Comparison of ENCODE assay signal across 15 cellular contexts in the genomic region with DNA sequence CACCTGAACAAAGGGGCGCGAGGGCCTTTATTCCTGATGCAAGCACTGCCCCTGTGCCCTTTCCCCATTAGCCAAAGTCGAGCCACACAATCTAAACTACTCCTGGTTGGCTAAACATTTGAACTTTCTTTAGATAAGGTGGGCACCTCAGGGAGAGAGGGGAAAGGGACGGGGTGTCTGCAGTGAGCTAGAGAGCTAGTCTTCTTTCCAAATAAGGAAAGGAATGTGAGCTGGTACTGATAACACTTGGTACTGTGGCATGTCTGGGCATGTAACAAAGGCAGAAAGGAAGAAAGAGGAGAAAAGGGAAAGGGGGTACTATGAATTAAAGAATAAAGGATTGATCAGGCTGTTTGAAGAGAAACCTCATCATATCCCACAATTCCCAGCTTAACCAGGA.
DNase-seq lines count a peak whose midpoint lies in the region; ATAC-seq, FAIRE-seq and TF ChIP-seq lines count a peak whose summit lies in the region.
"Had no signal": no experiment of that assay in that cellular context is flagged by ENCODE, and none has a peak within 500 bp of the region (broad histone marks: within the 10 kb centered on the region; RNA-seq: fewer than 3 reads in every experiment).

No MANE protein-coding gene starts in this region.

- H4K20me1 ChIP-seq in HCT116 (ENCODE audit: insufficient read depth) (no peaks in the 10 kb centered on the region), astrocyte (ENCODE audit: insufficient read depth, low read length) (no peaks in the 10 kb centered on the region), keratinocyte (ENCODE audit: control insufficient read depth, extremely low read depth, insufficient read depth, low read length) (no peaks in the 10 kb centered on the region)

- no peak overlapping the region for H3K4me2 ChIP-seq in A549
- H3K4me2 ChIP-seq in HCT116 (ENCODE audit: low read length) = peak overlapping the region; percentile 33
- H3K4me2 ChIP-seq in astrocyte (ENCODE audit: low read length) = no peak overlapping the region
- peak overlapping the region; percentile 47 for H3K4me2 ChIP-seq in keratinocyte (ENCODE audit: control insufficient read depth, extremely low read depth, insufficient read depth, low read depth, low read length)

- H2AFZ ChIP-seq in HCT116 (ENCODE audit: low read depth, low read length, poor library complexity, severe bottlenecking) = no peak overlapping the region
- H2AFZ ChIP-seq in astrocyte (ENCODE audit: low read depth, low read length) = peak overlapping the region; percentile 60
- peak overlapping the region; percentile 9 for H2AFZ ChIP-seq in keratinocyte (ENCODE audit: control insufficient read depth, low read length)

- H3K9ac ChIP-seq in HCT116 (ENCODE audit: low read length) = no peak overlapping the region
- no peak overlapping the region for H3K9ac ChIP-seq in astrocyte (ENCODE audit: low read length)
- H3K9ac ChIP-seq in keratinocyte (ENCODE audit: control insufficient read depth, extremely low read depth, insufficient read depth, low read length) = no peak overlapping the region

- RAD21 ChIA-PET in HCT116 (lab: Charles Lee; ENCODE audit: low non-redundant PET in 1 of 2, low total read pairs in 2 of 2, uncharacterized antibody in 2 of 2, unreplicated experiment in 2 of 2) = no interaction called here

- FAIRE-seq in A549 (lab: Jason Lieb, UNC) (no peak), astrocyte (lab: Jason Lieb, UNC) (no peak), keratinocyte (lab: Jason Lieb, UNC) (peak; percentile 58)
- FAIRE-seq: TTC549 had no signal

- CTCF ChIA-PET in A549 (lab: Yijun Ruan, JAX) = interaction anchor here (1.0 kb wide), 1 partner anchor 75 kb away, joined by 3 read pairs; no protein-coding TSS in a partner anchor
- CTCF ChIA-PET in HCT116 (lab: Charles Lee) = interaction anchor here (1.3 kb wide), 1 partner anchor 35 kb away, joined by 3 read pairs; no protein-coding TSS in a partner anchor

- peaks cover 19% of the 10 kb centered on the region for H3K27me3 ChIP-seq in HCT116 (ENCODE audit: insufficient read depth, low read length)
- H3K27me3 ChIP-seq in astrocyte (ENCODE audit: insufficient read depth, low read length) = peaks cover 7% of the 10 kb centered on the region
- H3K27me3 ChIP-seq in keratinocyte (ENCODE audit: control insufficient read depth, extremely low read depth, insufficient read depth, low read length) = no peaks in the 10 kb centered on the region
- no peaks in the 10 kb centered on the region for H3K27me3 ChIP-seq in sigmoid colon

- TF ChIP-seq EP300 in A549 (IDR thresholded peaks at IDR 0.05) (no peak), sigmoid colon (IDR thresholded peaks at IDR 0.05) (no peak)

- no peaks in the 10 kb centered on the region for H3K36me3 Mint-ChIP-seq in astrocyte (ENCODE audit: low read depth, unreplicated experiment)
- no peaks in the 10 kb centered on the region for H3K36me3 Mint-ChIP-seq in stimulated activated effector memory CD8-positive, alpha-beta T cell treated with anti-CD3 and anti-CD28 coated beads, Interleukin-12 subunit alpha, Interleukin-12 subunit beta, amount 100 ng/mL, for 72 hours

- H3K4me3 Mint-ChIP-seq in astrocyte (ENCODE audit: unreplicated experiment) = no peak overlapping the region
- H3K4me3 Mint-ChIP-seq in stimulated activated effector memory CD8-positive, alpha-beta T cell treated with anti-CD3 and anti-CD28 coated beads, Interleukin-12 subunit alpha, Interleukin-12 subunit beta, amount 100 ng/mL, for 72 hours = no peak overlapping the region

- H3K9me3 ChIP-seq in A549 = no peaks in the 10 kb centered on the region
- H3K9me3 ChIP-seq in HCT116 (ENCODE audit: control insufficient read depth in 1 of 2, insufficient read depth in 1 of 2, low read depth in 1 of 2, low read length in 2 of 2) = no peaks in the 10 kb centered on the region; a peak in 1 of 4 replicates
- H3K9me3 ChIP-seq in astrocyte (ENCODE audit: insufficient read depth, low read depth, low read length) = no peaks in the 10 kb centered on the region
- H3K9me3 ChIP-seq in keratinocyte (ENCODE audit: control insufficient read depth, low read depth, low read length) = no peaks in the 10 kb centered on the region
- no peaks in the 10 kb centered on the region for H3K9me3 ChIP-seq in sigmoid colon

- H3K4me1 Mint-ChIP-seq in astrocyte (ENCODE audit: low read depth, unreplicated experiment) = peaks cover 24% of the 10 kb centered on the region
- no peaks in the 10 kb centered on the region for H3K4me1 Mint-ChIP-seq in stimulated activated effector memory CD8-positive, alpha-beta T cell treated with anti-CD3 and anti-CD28 coated beads, Interleukin-12 subunit alpha, Interleukin-12 subunit beta, amount 100 ng/mL, for 72 hours

- no peaks in the 10 kb centered on the region for H3K36me3 ChIP-seq in HCT116 (ENCODE audit: control insufficient read depth in 1 of 2, insufficient read depth in 2 of 2, low read length in 2 of 2)
- no peaks in the 10 kb centered on the region for H3K36me3 ChIP-seq in astrocyte (ENCODE audit: insufficient read depth, low read length)
- no peaks in the 10 kb centered on the region for H3K36me3 ChIP-seq in keratinocyte (ENCODE audit: control insufficient read depth in 2 of 2, extremely low read depth in 1 of 2, insufficient read depth in 2 of 2, low read length in 2 of 2)
- no peaks in the 10 kb centered on the region for H3K36me3 ChIP-seq in sigmoid colon

- TF ChIP-seq CTCF in A549 (IDR thresholded peaks at IDR 0.05) (no peak), HCT116 (IDR thresholded peaks at IDR 0.05 in 2 of 3, conservative IDR thresholded peaks at IDR 0.05 in 1 of 3; ENCODE audit: borderline replicate concordance in 1 of 3, insufficient read depth in 1 of 3, low read depth in 2 of 3, low read length in 2 of 3) (no peak), astrocyte (IDR thresholded peaks at IDR 0.05; ENCODE audit: insufficient read depth, low read depth, low read length) (no peak), keratinocyte (optimal IDR thresholded peaks at IDR 0.05 in 1 of 3, IDR thresholded peaks at IDR 0.05 in 1 of 3, conservative IDR thresholded peaks at IDR 0.05 in 1 of 3; ENCODE audit: extremely low read depth in 1 of 3, insufficient read depth in 2 of 3, low read length in 3 of 3) (no peak), sigmoid colon (IDR thresholded peaks at IDR 0.05) (no peak)

- ATAC-seq in A549 (no peak), HCT116 (no peak), GM18861 (IDR thresholded peaks at IDR 0.05; ENCODE audit: unreplicated experiment) (no peak)
- no peak for ATAC-seq in stimulated activated effector memory CD8-positive, alpha-beta T cell treated with anti-CD3 and anti-CD28 coated beads, Interleukin-12 subunit alpha, Interleukin-12 subunit beta, amount 100 ng/mL, for 72 hours

- dilution Hi-C loops in keratinocyte (cut with MboI; ENCODE audit: extremely low pct_ligation_motif_present, low sequenced_read_pairs) = no loop called here

- H3K27ac Mint-ChIP-seq in astrocyte (ENCODE audit: unreplicated experiment) = peak overlapping the region; percentile 99
- H3K27ac Mint-ChIP-seq in stimulated activated effector memory CD8-positive, alpha-beta T cell treated with anti-CD3 and anti-CD28 coated beads, Interleukin-12 subunit alpha, Interleukin-12 subunit beta, amount 100 ng/mL, for 72 hours = no peak overlapping the region
- H3K27ac Mint-ChIP-seq: activated T-helper 2 cell treated with anti-CD3 and anti-CD28 coated beads, Interferon-gamma antibody, Interleukin-2, Interleukin-4, amounts not matched to agents 10 μg/mL and 5 μg/mL and 100 μg/mL, durations not matched to agents 14 hours and 24 hours and 36 hours had no signal

- H3K79me2 ChIP-seq in HCT116 (ENCODE audit: insufficient read depth, low read length) = no peaks in the 10 kb centered on the region
- no peaks in the 10 kb centered on the region for H3K79me2 ChIP-seq in astrocyte (ENCODE audit: insufficient read depth, low read length)
- no peaks in the 10 kb centered on the region for H3K79me2 ChIP-seq in keratinocyte (ENCODE audit: control insufficient read depth, insufficient read depth, low read length)

- H3K9me3 Mint-ChIP-seq in astrocyte (ENCODE audit: unreplicated experiment) = no peaks in the 10 kb centered on the region
- no peaks in the 10 kb centered on the region for H3K9me3 Mint-ChIP-seq in stimulated activated effector memory CD8-positive, alpha-beta T cell treated with anti-CD3 and anti-CD28 coated beads, Interleukin-12 subunit alpha, Interleukin-12 subunit beta, amount 100 ng/mL, for 72 hours
- H3K9me3 Mint-ChIP-seq: activated T-helper 2 cell treated with anti-CD3 and anti-CD28 coated beads, Interferon-gamma antibody, Interleukin-2, Interleukin-4, amounts not matched to agents 10 μg/mL and 5 μg/mL and 100 μg/mL, durations not matched to agents 14 hours and 24 hours and 36 hours had no signal

- H3K9me1 ChIP-seq in keratinocyte (ENCODE audit: control insufficient read depth, extremely low read depth, insufficient read depth, low read length) = no peaks in the 10 kb centered on the region

- BruUV-seq in HCT116 (replicated peaks; lab: Mats Ljungman, UMichigan) = no TSS peak

- no peak for TF ChIP-seq POLR2A in A549 (IDR thresholded peaks at IDR 0.05; ENCODE audit: low read length)
- no peak for TF ChIP-seq POLR2A in HCT116 (IDR thresholded peaks at IDR 0.05; ENCODE audit: borderline replicate concordance, extremely low read depth, insufficient read depth, insufficient read length)
- TF ChIP-seq POLR2A in sigmoid colon (IDR thresholded peaks at IDR 0.05) = no peak

- H3K27me3 Mint-ChIP-seq in astrocyte (ENCODE audit: low read depth, unreplicated experiment) = peaks cover 7% of the 10 kb centered on the region

- no peak for TF ChIP-seq RAD21 in A549 (conservative IDR thresholded peaks at IDR 0.05 in 1 of 2, IDR thresholded peaks at IDR 0.05 in 1 of 2)
- TF ChIP-seq RAD21 in HCT116 (IDR thresholded peaks at IDR 0.05; ENCODE audit: low read depth) = no peak

- H3K4me3 ChIP-seq in A549 = no peak overlapping the region
- H3K4me3 ChIP-seq in HCT116 (replicated peaks in 1 of 2; ENCODE audit: low read depth in 1 of 2, low read length in 2 of 2) = no peak overlapping the region
- H3K4me3 ChIP-seq in astrocyte (ENCODE audit: insufficient read depth, low read depth, low read length) = no peak overlapping the region
- H3K4me3 ChIP-seq in keratinocyte (ENCODE audit: control insufficient read depth in 2 of 3, extremely low read depth in 1 of 3, insufficient read depth in 2 of 3, low read depth in 1 of 3, low read length in 3 of 3) = no peak overlapping the region
- H3K4me3 ChIP-seq in sigmoid colon = no peak overlapping the region

- H3K9me2 ChIP-seq in HCT116 (ENCODE audit: insufficient read depth) = no peaks in the 10 kb centered on the region

- intact Hi-C loops in HCT116 (cut with micrococcal nuclease) (no loop called here), sigmoid colon (cut with DNase I) (no loop called here)

- H3K4me1 ChIP-seq in A549 (no peaks in the 10 kb centered on the region), HCT116 (ENCODE audit: control insufficient read depth in 1 of 2, insufficient read depth in 2 of 2, low read length in 2 of 2) (peaks cover 10% of the 10 kb centered on the region in 2 experiments; a peak in 3 of 4 replicates), astrocyte (ENCODE audit: insufficient read depth, low read length) (no peaks in the 10 kb centered on the region), keratinocyte (ENCODE audit: control insufficient read depth, extremely low read depth, insufficient read depth, low read length) (peaks cover 17% of the 10 kb centered on the region), sigmoid colon (no peaks in the 10 kb centered on the region)

- POLR2A ChIA-PET in A549 (lab: Yijun Ruan, JAX) (no interaction called here), HCT116 (lab: Charles Lee) (no interaction called here)

- DNase-seq in A549 (ENCODE audit: low read depth in 1 of 2, low spot score in 1 of 2) (peak in 1 of 2 experiments; percentile 1), HCT116 (ENCODE audit: low read depth, low spot score) (no peak), astrocyte (ENCODE audit: low read depth) (no peak), keratinocyte (ENCODE audit: low read depth, low spot score) (no peak), sigmoid colon (no peak), NCI-H345 (lab: John Stamatoyannopoulos, UW) (no peak)
- no peak for DNase-seq in stimulated activated effector memory CD8-positive, alpha-beta T cell treated with anti-CD3 and anti-CD28 coated beads, Interleukin-12 subunit alpha, Interleukin-12 subunit beta, amount 100 ng/mL, for 72 hours (ENCODE audit: low spot score in 2 of 2)
- DNase-seq: aorta, DMS153, HCEC 1CT, NCI-H2107 had no signal

- H3K27ac ChIP-seq in A549 (peak overlapping the region; percentile 65 to 67), HCT116 (ENCODE audit: low read depth, low read length) (no peak overlapping the region), astrocyte (ENCODE audit: low read depth, low read length) (peak overlapping the region; percentile 26), keratinocyte (ENCODE audit: control insufficient read depth, insufficient read depth, low read length) (peak overlapping the region; percentile 2), sigmoid colon (no peak overlapping the region)
- H3K27ac ChIP-seq: HL-60 had no signal

- 50% methylated on average over 4 of the region's 4 CpGs for WGBS in A549 (ENCODE audit: missing lambda C conversion rate)
- 48 to 57% methylated on average over 4 of the region's 4 CpGs for WGBS in sigmoid colon, 2 donors

Comparison
In these comparisons a context has a peak if more than half of its experiments do, and no peak if none do; other contexts are left out.
1. H3K27ac ChIP-seq: peak in A549 (2 of 2), astrocyte (single experiment) and keratinocyte (single experiment); none in HCT116 (single experiment) and sigmoid colon (0 of 4).
2. H3K4me2 ChIP-seq: peak in HCT116 (single experiment) and keratinocyte (single experiment); none in A549 (single experiment) and astrocyte (single experiment).